In genomic region chr1:89594096-89594740, GRCh38 we compare ENCODE assay signal across 16 cellular contexts.
"Had no signal": no experiment of that assay in that cellular context is flagged by ENCODE, and none has a peak within 500 bp of the region (broad histone marks: within the 10 kb centered on the region; RNA-seq: fewer than 3 reads in every experiment).

No MANE protein-coding gene starts in this region.

- H3K4me1 ChIP-seq: parathyroid adenoma had no signal

- H3K9ac ChIP-seq: parathyroid adenoma had no signal

- H3K36me3 Mint-ChIP-seq: type B pancreatic cell had no signal

- H3K36me3 ChIP-seq: esophagus muscularis mucosa, lower lobe of right lung had no signal

- H3K4me1 Mint-ChIP-seq: nephron had no signal

- H3K79me2 ChIP-seq: parathyroid adenoma had no signal

- H3K4me3 ChIP-seq: esophagus muscularis mucosa, gastrocnemius medialis, lower lobe of right lung, spleen had no signal

- H3K27ac Mint-ChIP-seq: mesothelial cell of epicardium, nephron, type B pancreatic cell had no signal

- H2AFZ ChIP-seq: parathyroid adenoma had no signal

- H3K27ac ChIP-seq: esophagus muscularis mucosa, gastrocnemius medialis, lower lobe of right lung, parathyroid adenoma, spleen had no signal

- H3K27me3 ChIP-seq: esophagus muscularis mucosa, gastrocnemius medialis, spleen had no signal

- H3K9me3 Mint-ChIP-seq: activated naive CD4-positive, alpha-beta T cell treated with anti-CD3 and anti-CD28 coated beads for 36 hours; mesothelial cell of epicardium; nephron; type B pancreatic cell had no signal

- ATAC-seq: gastrocnemius medialis, lower lobe of right lung, sciatic nerve had no signal

- H3K27me3 Mint-ChIP-seq: type B pancreatic cell had no signal

- DNase-seq: activated CD4-positive, alpha-beta T cell treated with anti-CD3 and anti-CD28 coated beads, Interleukin-2, amount 50 U/mL, for 4 hours; activated CD4-positive, CD25-positive, alpha-beta regulatory T cell treated with anti-CD3 and anti-CD28 coated beads, Interleukin-2, amount 50 U/mL, for 72 hours; activated naive CD4-positive, alpha-beta T cell treated with anti-CD3 and anti-CD28 coated beads for 36 hours; effector memory CD4-positive, alpha-beta T cell; gastrocnemius medialis; head of caudate nucleus; lower lobe of right lung; spleen; stimulated activated CD4-positive, alpha-beta T cell treated with anti-CD3 and anti-CD28 coated beads, Interleukin-4, amount 100 ng/mL, for 4 hours; stimulated activated naive CD4-positive, alpha-beta T cell treated with Interleukin-2 at 50 U/mL for 16 hours had no signal

- H3K9me3 ChIP-seq: esophagus muscularis mucosa, gastrocnemius medialis, lower lobe of right lung, spleen had no signal

- H3K4me3 Mint-ChIP-seq: activated naive CD4-positive, alpha-beta T cell treated with anti-CD3 and anti-CD28 coated beads for 36 hours; mesothelial cell of epicardium; nephron; type B pancreatic cell had no signal
